In the genomic region with DNA sequence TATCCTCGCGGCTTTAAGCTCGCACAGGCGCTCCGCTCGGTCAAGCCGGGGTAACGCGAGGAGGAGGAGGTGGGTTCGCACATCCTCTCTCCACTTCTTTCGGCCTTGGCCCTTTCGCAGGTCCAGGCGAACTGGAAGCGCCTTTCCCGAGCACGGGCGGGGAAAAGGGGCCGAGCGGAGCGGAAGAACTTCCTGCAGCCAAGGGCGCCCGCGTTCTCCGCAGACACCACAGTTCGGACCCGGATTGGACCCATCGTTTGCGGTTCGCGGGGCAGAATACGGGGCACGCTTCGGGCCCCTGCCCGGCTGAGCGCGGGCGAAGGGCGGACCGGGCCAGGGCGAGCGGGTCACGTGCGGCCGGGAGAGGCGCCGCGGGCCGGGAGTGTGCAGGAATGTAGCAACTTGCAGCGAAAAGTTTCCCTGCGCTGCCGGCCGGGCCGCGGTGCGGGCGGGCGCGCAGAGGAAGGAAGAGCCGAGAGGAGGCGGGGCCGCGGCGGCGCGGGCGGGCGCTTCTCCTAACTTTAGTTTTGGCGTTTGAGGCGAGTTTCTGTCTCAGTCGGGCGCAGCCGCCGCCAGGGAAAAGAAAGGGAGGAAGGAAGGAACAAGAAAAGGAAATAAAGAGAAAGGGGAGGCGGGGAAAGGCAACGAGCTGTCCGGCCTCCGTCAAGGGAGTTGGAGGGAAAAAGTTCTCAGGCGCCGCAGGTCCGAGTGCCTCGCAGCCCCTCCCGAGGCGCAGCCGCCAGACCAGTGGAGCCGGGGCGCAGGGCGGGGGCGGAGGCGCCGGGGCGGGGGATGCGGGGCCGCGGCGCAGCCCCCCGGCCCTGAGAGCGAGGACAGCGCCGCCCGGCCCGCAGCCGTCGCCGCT, we compare ENCODE assay signal across 1 cellular context.
TF ChIP-seq lines count a peak whose summit lies in the region.

Gene YAP1 (plus strand): TSS at position 552 of the 865 bp plus-strand sequence. CDS start 402 bp downstream, outside the sequence.

TF ChIP-seq in HepG2, 621 proteins besides CTCF, POLR2A, EP300 and RAD21 (continued from another document and continues in another):
- TF ChIP-seq, protein P1, sequence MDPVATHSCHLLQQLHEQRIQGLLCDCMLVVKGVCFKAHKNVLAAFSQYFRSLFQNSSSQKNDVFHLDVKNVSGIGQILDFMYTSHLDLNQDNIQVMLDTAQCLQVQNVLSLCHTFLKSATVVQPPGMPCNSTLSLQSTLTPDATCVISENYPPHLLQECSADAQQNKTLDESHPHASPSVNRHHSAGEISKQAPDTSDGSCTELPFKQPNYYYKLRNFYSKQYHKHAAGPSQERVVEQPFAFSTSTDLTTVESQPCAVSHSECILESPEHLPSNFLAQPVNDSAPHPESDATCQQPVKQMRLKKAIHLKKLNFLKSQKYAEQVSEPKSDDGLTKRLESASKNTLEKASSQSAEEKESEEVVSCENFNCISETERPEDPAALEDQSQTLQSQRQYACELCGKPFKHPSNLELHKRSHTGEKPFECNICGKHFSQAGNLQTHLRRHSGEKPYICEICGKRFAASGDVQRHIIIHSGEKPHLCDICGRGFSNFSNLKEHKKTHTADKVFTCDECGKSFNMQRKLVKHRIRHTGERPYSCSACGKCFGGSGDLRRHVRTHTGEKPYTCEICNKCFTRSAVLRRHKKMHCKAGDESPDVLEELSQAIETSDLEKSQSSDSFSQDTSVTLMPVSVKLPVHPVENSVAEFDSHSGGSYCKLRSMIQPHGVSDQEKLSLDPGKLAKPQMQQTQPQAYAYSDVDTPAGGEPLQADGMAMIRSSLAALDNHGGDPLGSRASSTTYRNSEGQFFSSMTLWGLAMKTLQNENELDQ (CRISPR knock-in tag; IDR thresholded peaks at IDR 0.05; ENCODE audit: borderline replicate concordance): no peak
- TF ChIP-seq ZNF512B (CRISPR knock-in tag; IDR thresholded peaks at IDR 0.05; ENCODE audit: borderline replicate concordance) (peak; percentile 23; the same call in 1 of the 2 replicates), SAFB2 (CRISPR knock-in tag; IDR thresholded peaks at IDR 0.05; ENCODE audit: borderline replicate concordance, low read depth) (no peak), KDM1A (CRISPR knock-in tag; IDR thresholded peaks at IDR 0.05) (no peak), ZBTB2 (CRISPR knock-in tag; IDR thresholded peaks at IDR 0.05; ENCODE audit: low read depth) (peak; percentile 81), ZNF772 (CRISPR knock-in tag; IDR thresholded peaks at IDR 0.05) (peak; percentile 87), FOSL1 (CRISPR knock-in tag; IDR thresholded peaks at IDR 0.05; ENCODE audit: borderline replicate concordance) (no peak), SRF (IDR thresholded peaks at IDR 0.05; ENCODE audit: low read depth, low read length) (no peak), MXD4 (CRISPR knock-in tag; IDR thresholded peaks at IDR 0.05) (peak; percentile 89; the same call in 1 of the 2 replicates), TOPORS (CRISPR knock-in tag; IDR thresholded peaks at IDR 0.05) (peak; percentile 95), SCMH1 (CRISPR knock-in tag; IDR thresholded peaks at IDR 0.05; ENCODE audit: borderline replicate concordance) (no peak), ZNF790 (CRISPR knock-in tag; IDR thresholded peaks at IDR 0.05; ENCODE audit: borderline replicate concordance) (peak; percentile 31; the same call in 1 of the 2 replicates), NFE2L2 (IDR thresholded peaks at IDR 0.05; ENCODE audit: low read length) (no peak), SOX13 (IDR thresholded peaks at IDR 0.05) (peak; percentile 12; the same call in 1 of the 2 replicates), SOX13 (CRISPR knock-in tag; conservative IDR thresholded peaks at IDR 0.05 in 1 of 2, IDR thresholded peaks at IDR 0.05 in 1 of 2) (peak in 1 of 2 experiments; percentile 71; a peak in 1 of 4 replicates), RNF219 (CRISPR knock-in tag; IDR thresholded peaks at IDR 0.05) (no peak), RFXAP (CRISPR knock-in tag; IDR thresholded peaks at IDR 0.05; ENCODE audit: borderline replicate concordance) (no peak; the same call in 1 of the 2 replicates), RCOR2 (CRISPR knock-in tag; IDR thresholded peaks at IDR 0.05) (no peak), ZNF770 (CRISPR knock-in tag; IDR thresholded peaks at IDR 0.05) (peak; percentile 49), HOXA5 (CRISPR knock-in tag; IDR thresholded peaks at IDR 0.05) (peak; percentile 30; the same call in 1 of the 2 replicates), ZBTB34 (CRISPR knock-in tag; IDR thresholded peaks at IDR 0.05) (peak; percentile 89), ZBTB37 (CRISPR knock-in tag; IDR thresholded peaks at IDR 0.05) (no peak), ZNF484 (CRISPR knock-in tag; IDR thresholded peaks at IDR 0.05; ENCODE audit: borderline replicate concordance, low read depth) (0 out of 2 replicates have a peak, but pooled peaks have one; percentile 49), GTF3A (CRISPR knock-in tag; conservative IDR thresholded peaks at IDR 0.05) (no peak), ZNF75D (CRISPR knock-in tag; IDR thresholded peaks at IDR 0.05; ENCODE audit: borderline replicate concordance) (no peak), ZNF580 (CRISPR knock-in tag; IDR thresholded peaks at IDR 0.05; ENCODE audit: borderline replicate concordance, low read depth) (peak; percentile 83; the same call in 1 of the 2 replicates), ZNF776 (CRISPR knock-in tag; IDR thresholded peaks at IDR 0.05) (peak; percentile 91), MED8 (CRISPR knock-in tag; IDR thresholded peaks at IDR 0.05; ENCODE audit: insufficient replicate concordance) (peak; percentile 89)
- TF ChIP-seq, protein P2, sequence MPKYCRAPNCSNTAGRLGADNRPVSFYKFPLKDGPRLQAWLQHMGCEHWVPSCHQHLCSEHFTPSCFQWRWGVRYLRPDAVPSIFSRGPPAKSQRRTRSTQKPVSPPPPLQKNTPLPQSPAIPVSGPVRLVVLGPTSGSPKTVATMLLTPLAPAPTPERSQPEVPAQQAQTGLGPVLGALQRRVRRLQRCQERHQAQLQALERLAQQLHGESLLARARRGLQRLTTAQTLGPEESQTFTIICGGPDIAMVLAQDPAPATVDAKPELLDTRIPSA (CRISPR knock-in tag; IDR thresholded peaks at IDR 0.05; ENCODE audit: borderline replicate concordance): 0 out of 2 replicates have a peak, but pooled peaks have one; percentile 39
- TF ChIP-seq, protein P3, sequence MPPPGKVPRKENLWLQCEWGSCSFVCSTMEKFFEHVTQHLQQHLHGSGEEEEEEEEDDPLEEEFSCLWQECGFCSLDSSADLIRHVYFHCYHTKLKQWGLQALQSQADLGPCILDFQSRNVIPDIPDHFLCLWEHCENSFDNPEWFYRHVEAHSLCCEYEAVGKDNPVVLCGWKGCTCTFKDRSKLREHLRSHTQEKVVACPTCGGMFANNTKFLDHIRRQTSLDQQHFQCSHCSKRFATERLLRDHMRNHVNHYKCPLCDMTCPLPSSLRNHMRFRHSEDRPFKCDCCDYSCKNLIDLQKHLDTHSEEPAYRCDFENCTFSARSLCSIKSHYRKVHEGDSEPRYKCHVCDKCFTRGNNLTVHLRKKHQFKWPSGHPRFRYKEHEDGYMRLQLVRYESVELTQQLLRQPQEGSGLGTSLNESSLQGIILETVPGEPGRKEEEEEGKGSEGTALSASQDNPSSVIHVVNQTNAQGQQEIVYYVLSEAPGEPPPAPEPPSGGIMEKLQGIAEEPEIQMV (CRISPR knock-in tag; IDR thresholded peaks at IDR 0.05; ENCODE audit: low read depth): peak; percentile 89
